Comparison of ENCODE assay signal across 8 cellular contexts in the genomic region with DNA sequence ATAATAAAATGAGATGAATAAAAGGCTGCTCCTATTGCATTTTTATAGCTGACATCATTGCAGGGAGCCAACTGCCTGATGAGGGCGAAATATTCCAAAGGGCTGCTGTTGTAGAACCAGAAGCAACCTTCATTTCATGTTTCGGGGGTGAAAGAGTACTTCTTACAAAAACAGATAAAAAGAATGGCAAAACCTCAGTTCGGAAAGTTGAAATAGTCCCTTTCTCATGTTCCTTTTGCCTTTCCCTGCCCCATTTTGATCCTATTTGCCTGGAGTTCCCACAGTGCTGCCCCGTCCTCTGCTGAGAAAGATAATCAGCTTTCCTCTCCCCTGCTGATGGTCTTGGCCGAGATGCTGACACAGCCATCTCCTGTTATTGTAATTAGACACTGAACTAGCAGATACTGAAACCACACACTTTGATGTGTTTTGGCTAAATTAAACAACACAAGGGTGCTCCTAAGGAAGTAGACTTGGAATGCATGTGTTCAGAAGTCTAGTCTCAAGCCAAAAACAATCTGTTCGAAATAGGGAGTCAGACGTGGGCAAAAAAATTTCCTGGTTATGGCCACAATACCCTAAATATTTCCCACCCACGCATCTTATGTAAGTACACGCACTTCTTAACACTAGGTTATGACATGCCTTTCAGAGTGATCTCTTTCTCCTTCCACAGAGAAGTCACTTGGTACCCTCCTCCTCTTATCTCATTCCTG.
DNase-seq lines count a peak whose midpoint lies in the region; ATAC-seq and TF ChIP-seq lines count a peak whose summit lies in the region.

No MANE protein-coding gene starts in this region.

- H3K9me3 ChIP-seq in Caco-2: no peaks in the 10 kb centered on the region
- H3K9me3 ChIP-seq in endodermal cell (ENCODE audit: control insufficient read depth, low read length): no peaks in the 10 kb centered on the region

- CTCF ChIA-PET in Caco-2 (lab: Charles Lee): interaction anchor here (0.7 to 1.5 kb wide), 2 partner anchors 16 to 251 kb away, joined by 3 to 7 read pairs; no protein-coding TSS in a partner anchor
- CTCF ChIA-PET in Calu3 (lab: Charles Lee): no interaction called here

- BruUV-seq in Caco-2 (replicated peaks; lab: Mats Ljungman, UMichigan) (no TSS peak), Calu3 (replicated peaks; lab: Mats Ljungman, UMichigan) (no TSS peak)

- ATAC-seq in omental fat pad (ENCODE audit: low FRiP score) (peak; percentile 32), GM21528 (IDR thresholded peaks at IDR 0.05; ENCODE audit: low FRiP score, unreplicated experiment) (no peak)

- intact Hi-C loops in Caco-2 (cut with micrococcal nuclease; ENCODE audit: unreplicated experiment): no loop called here
- intact Hi-C loops in Calu3 (cut with micrococcal nuclease; ENCODE audit: unreplicated experiment): loop anchor here (10.0 kb wide), 1 partner anchor 553 kb away; a partner anchor contains a TSS

- H3K27me3 Mint-ChIP-seq in Caco-2 (ENCODE audit: insufficient read depth, unreplicated experiment): no peaks in the 10 kb centered on the region
- no peaks in the 10 kb centered on the region for H3K27me3 Mint-ChIP-seq in endodermal cell (ENCODE audit: insufficient read depth)
- H3K27me3 Mint-ChIP-seq in Calu3 (ENCODE audit: unreplicated experiment): no peaks in the 10 kb centered on the region

- H3K9me3 Mint-ChIP-seq in Caco-2 (ENCODE audit: unreplicated experiment) (no peaks in the 10 kb centered on the region), endodermal cell (no peaks in the 10 kb centered on the region), Calu3 (ENCODE audit: low read depth, unreplicated experiment) (no peaks in the 10 kb centered on the region)

- no peak for DNase-seq in Caco-2
- DNase-seq in NCI-H2196 treated with DMSO at 0.1 percent for 48 hours (lab: John Stamatoyannopoulos, UW; ENCODE audit: unreplicated experiment): peak; percentile 45
- peak; percentile 75 for DNase-seq in endodermal cell
- DNase-seq in omental fat pad (ENCODE audit: low spot score): no peak
- DNase-seq in Calu3: no peak
- no peak for DNase-seq in activated T-cell treated with anti-CD3 and anti-CD28 coated beads, Interleukin-2, amount 50 U/mL, for 48 hours
- DNase-seq in KG1 (lab: John Stamatoyannopoulos, UW): no peak

- H3K36me3 Mint-ChIP-seq in Caco-2 (ENCODE audit: insufficient read depth, unreplicated experiment): peaks cover 60% of the 10 kb centered on the region
- H3K36me3 Mint-ChIP-seq in endodermal cell (ENCODE audit: low read depth): peaks cover 1% of the 10 kb centered on the region
- no peaks in the 10 kb centered on the region for H3K36me3 Mint-ChIP-seq in Calu3 (ENCODE audit: insufficient read depth, unreplicated experiment)

- H3K36me3 ChIP-seq in Caco-2 (ENCODE audit: control insufficient read depth, insufficient read depth, low read length): no peaks in the 10 kb centered on the region
- H3K36me3 ChIP-seq in endodermal cell (ENCODE audit: control insufficient read depth, insufficient read depth, low read length): no peaks in the 10 kb centered on the region

- H3K4me3 Mint-ChIP-seq in Caco-2 (ENCODE audit: unreplicated experiment) (peak overlapping the region; percentile 3), endodermal cell (peak overlapping the region; percentile 6), Calu3 (ENCODE audit: low read depth, unreplicated experiment) (no peak overlapping the region)

- H3K4me3 ChIP-seq in Caco-2 (ENCODE audit: low read depth, low read length) (no peak overlapping the region), endodermal cell (ENCODE audit: low read length) (peak overlapping the region; percentile 22)

- H3K4me1 Mint-ChIP-seq in Caco-2 (ENCODE audit: low read depth, unreplicated experiment) (peaks cover 24% of the 10 kb centered on the region), endodermal cell (peaks cover 14% of the 10 kb centered on the region), Calu3 (ENCODE audit: low read depth, unreplicated experiment) (peaks cover 13% of the 10 kb centered on the region)

- H3K4me1 ChIP-seq in Caco-2 (peaks cover 11% of the 10 kb centered on the region), endodermal cell (ENCODE audit: control insufficient read depth, insufficient read depth, low read length) (peaks cover 4% of the 10 kb centered on the region)

- WGBS in endodermal cell (ENCODE audit: insufficient coverage in 1 of 2, insufficient read length in 1 of 2), 2 experiments: 73 to 76% methylated on average over 6 to 9 of the region's 9 CpGs

- TF ChIP-seq CTCF in Caco-2 (IDR thresholded peaks at IDR 0.05; ENCODE audit: insufficient read depth in 1 of 2, low read depth in 1 of 2, low read length in 1 of 2, severe bottlenecking in 1 of 2, unreplicated experiment in 1 of 2): no peak
- TF ChIP-seq CTCF in endodermal cell (conservative IDR thresholded peaks at IDR 0.05): no peak
- no peak for TF ChIP-seq CTCF in omental fat pad (IDR thresholded peaks at IDR 0.05)
- no peak for TF ChIP-seq CTCF in Calu3 (IDR thresholded peaks at IDR 0.05; ENCODE audit: unreplicated experiment)

- peak overlapping the region; percentile 19 for H3K27ac Mint-ChIP-seq in Caco-2 (ENCODE audit: unreplicated experiment)
- H3K27ac Mint-ChIP-seq in endodermal cell: peak overlapping the region; percentile 48
- no peak overlapping the region for H3K27ac Mint-ChIP-seq in Calu3 (ENCODE audit: unreplicated experiment)

- peak overlapping the region; percentile 2 for H3K27ac ChIP-seq in endodermal cell (ENCODE audit: low read depth, low read length)

- no peaks in the 10 kb centered on the region for H3K27me3 ChIP-seq in Caco-2 (replicated peaks; ENCODE audit: control insufficient read depth, insufficient read depth, low read length)
- H3K27me3 ChIP-seq in endodermal cell (ENCODE audit: control insufficient read depth, insufficient read depth, low read length, poor library complexity, severe bottlenecking): no peaks in the 10 kb centered on the region

- no peak overlapping the region for H3K9ac ChIP-seq in endodermal cell (ENCODE audit: extremely low read depth, low read length, poor library complexity, severe bottlenecking)

- POLR2A ChIA-PET in Caco-2 (lab: Charles Lee): interaction anchor here (0.6 kb wide), 1 partner anchor 117 kb away, joined by 3 read pairs; a partner anchor contains a TSS

Comparison
In these comparisons a context has a peak if more than half of its experiments do, and no peak if none do; other contexts are left out.
1. DNase-seq: peak in NCI-H2196 treated with DMSO at 0.1 percent for 48 hours (single experiment) and endodermal cell (single experiment); none in Caco-2 (0 of 2), omental fat pad (single experiment), Calu3 (single experiment), activated T-cell treated with anti-CD3 and anti-CD28 coated beads, Interleukin-2, amount 50 U/mL, for 48 hours (0 of 2) and KG1 (single experiment).